Comparison of ENCODE assay signal across 16 cellular contexts in the genomic region with DNA sequence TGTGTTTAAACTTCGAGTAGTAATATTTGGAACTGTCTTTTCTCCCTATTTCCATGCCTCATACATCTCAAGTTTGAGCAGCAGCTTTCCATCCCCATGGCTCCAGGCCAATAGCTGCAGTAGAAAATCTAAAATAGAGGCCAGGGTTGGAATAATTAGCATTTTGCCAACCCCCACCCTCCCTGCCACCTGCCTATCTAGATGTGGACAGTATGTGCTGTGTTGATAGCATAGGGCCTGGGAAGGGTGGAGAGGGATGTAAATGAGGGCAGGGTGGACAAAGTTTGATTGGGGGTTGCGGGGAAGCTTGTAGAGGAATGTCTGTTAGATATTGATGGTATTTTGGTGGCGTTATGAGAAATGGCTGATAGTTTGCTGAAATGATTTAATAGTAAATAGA. TPM values are rescaled to one million over a fixed set of nuclear protein-coding genes. Genes with fewer than 3 reads are reported as not detected.
DNase-seq lines count a peak whose midpoint lies in the region; ATAC-seq and TF ChIP-seq lines count a peak whose summit lies in the region.
"Had no signal": no experiment of that assay in that cellular context is flagged by ENCODE, and none has a peak within 500 bp of the region (broad histone marks: within the 10 kb centered on the region; RNA-seq: fewer than 3 reads in every experiment).

No MANE protein-coding gene starts in this region.

- H3K27ac Mint-ChIP-seq in type B pancreatic cell, result peak overlapping the region; percentile 17
- H3K27ac Mint-ChIP-seq in endothelial cell (ENCODE audit: unreplicated experiment), result no peak overlapping the region
- H3K27ac Mint-ChIP-seq: IgD-negative memory B cell had no signal

- intact Hi-C loops in right cardiac atrium (cut with DNase I), result no loop called here

- no peak overlapping the region for H3K9ac ChIP-seq in fibroblast of lung (ENCODE audit: insufficient read depth, low read length)

- H3K36me3 Mint-ChIP-seq in type B pancreatic cell (peaks cover 37% of the 10 kb centered on the region), endothelial cell (ENCODE audit: low read depth, unreplicated experiment) (peaks cover 9% of the 10 kb centered on the region)

- H3K4me3 Mint-ChIP-seq in type B pancreatic cell (peak overlapping the region; percentile 27), endothelial cell (ENCODE audit: unreplicated experiment) (no peak overlapping the region)

- 46% methylated on average over 3 of the region's 3 CpGs for WGBS in right cardiac atrium

- H3K4me1 ChIP-seq in cardiac muscle cell (ENCODE audit: low read depth) (peaks cover 21% of the 10 kb centered on the region), right cardiac atrium (ENCODE audit: control insufficient read depth, insufficient read depth, low read length) (peaks cover 16% of the 10 kb centered on the region), fibroblast of lung (ENCODE audit: control insufficient read depth, extremely low read depth, insufficient read depth, low read length) (peaks cover 11% of the 10 kb centered on the region)

- H3K27me3 Mint-ChIP-seq in type B pancreatic cell (no peaks in the 10 kb centered on the region), endothelial cell (ENCODE audit: unreplicated experiment) (peaks cover 2% of the 10 kb centered on the region)
- H3K27me3 Mint-ChIP-seq: IgD-negative memory B cell had no signal

- TF ChIP-seq CTCF in cardiac muscle cell (IDR thresholded peaks at IDR 0.05; ENCODE audit: low read depth, low read length), result no peak
- TF ChIP-seq CTCF in fibroblast of lung (conservative IDR thresholded peaks at IDR 0.05 in 1 of 2, IDR thresholded peaks at IDR 0.05 in 1 of 2; ENCODE audit: low read depth in 1 of 2, low read length in 2 of 2), result no peak
- no peak for TF ChIP-seq CTCF in type B pancreatic cell (conservative IDR thresholded peaks at IDR 0.05)
- no peak for TF ChIP-seq CTCF in endothelial cell (IDR thresholded peaks at IDR 0.05; ENCODE audit: unreplicated experiment)

- H3K9me3 ChIP-seq in cardiac muscle cell (ENCODE audit: low read depth) (no peaks in the 10 kb centered on the region), right cardiac atrium (ENCODE audit: control insufficient read depth, low read length) (no peaks in the 10 kb centered on the region), fibroblast of lung (ENCODE audit: control insufficient read depth, insufficient read depth, low read depth, low read length) (no peaks in the 10 kb centered on the region)

- no peak for ATAC-seq in right cardiac atrium
- ATAC-seq: Panc1 had no signal

- DNase-seq in cardiac muscle cell (ENCODE audit: low read depth in 1 of 2, low spot score in 1 of 2) (no peak), right cardiac atrium (no peak), OCI-M1 (lab: John Stamatoyannopoulos, UW) (peak; percentile 88), fibroblast of lung (ENCODE audit: low read depth in 2 of 2) (no peak), type B pancreatic cell (ENCODE audit: extremely low spot score, unreplicated experiment) (no peak), hepatic stellate cell (ENCODE audit: low spot score) (no peak), endothelial cell (ENCODE audit: low spot score) (no peak), NCI-H146 (lab: John Stamatoyannopoulos, UW) (no peak)
- DNase-seq: activated CD4-positive, alpha-beta T cell treated with anti-CD3 and anti-CD28 coated beads, Interleukin-2, amount 50 U/mL, for 4 hours; activated T-cell treated with anti-CD3 and anti-CD28 coated beads, Interleukin-2, amount 50 U/mL, for 48 hours; cerebellar nuclear complex; NCI-H2081 treated with DMSO at 0.1 percent for 48 hours; occipital lobe; stimulated activated CD4-positive, alpha-beta T cell treated with anti-CD3 and anti-CD28 coated beads, Interleukin-2, amount 100 ng/mL, for 48 hours had no signal

- H3K4me2 ChIP-seq in fibroblast of lung (ENCODE audit: extremely low read depth, insufficient read depth, low read length), result peak overlapping the region; percentile 28

- H2AFZ ChIP-seq in fibroblast of lung (ENCODE audit: low read length), result no peak overlapping the region

- H3K4me1 Mint-ChIP-seq in type B pancreatic cell (ENCODE audit: unreplicated experiment) (peaks cover 66% of the 10 kb centered on the region), endothelial cell (ENCODE audit: unreplicated experiment) (peaks cover 49% of the 10 kb centered on the region)

- H3K79me2 ChIP-seq in fibroblast of lung (ENCODE audit: control insufficient read depth, insufficient read depth, low read length), result peaks cover 99% of the 10 kb centered on the region

- no peaks in the 10 kb centered on the region for H3K36me3 ChIP-seq in cardiac muscle cell
- H3K36me3 ChIP-seq in fibroblast of lung (ENCODE audit: control insufficient read depth, insufficient read depth, low read length), result no peaks in the 10 kb centered on the region

- H4K20me1 ChIP-seq in fibroblast of lung (ENCODE audit: control insufficient read depth, extremely low read depth, insufficient read depth, low read length), result no peaks in the 10 kb centered on the region

- H3K27me3 ChIP-seq in cardiac muscle cell (no peaks in the 10 kb centered on the region), right cardiac atrium (ENCODE audit: control insufficient read depth, insufficient read depth) (no peaks in the 10 kb centered on the region), fibroblast of lung (ENCODE audit: control insufficient read depth, insufficient read depth, low read length) (no peaks in the 10 kb centered on the region)

- H3K4me3 ChIP-seq in cardiac muscle cell (no peak overlapping the region), right cardiac atrium (ENCODE audit: low read length) (no peak overlapping the region), fibroblast of lung (replicated peaks in 1 of 4; ENCODE audit: control extremely low read depth in 1 of 4, insufficient read depth in 1 of 4, low read depth in 3 of 4, low read length in 4 of 4) (peak overlapping the region in 1 of 4 experiments; percentile 100)

- peaks cover 5% of the 10 kb centered on the region for H3K9me3 Mint-ChIP-seq in type B pancreatic cell
- H3K9me3 Mint-ChIP-seq in endothelial cell (ENCODE audit: unreplicated experiment), result no peaks in the 10 kb centered on the region
- H3K9me3 Mint-ChIP-seq: IgD-negative memory B cell had no signal

- peak overlapping the region; percentile 4 for H3K27ac ChIP-seq in cardiac muscle cell
- H3K27ac ChIP-seq in right cardiac atrium (ENCODE audit: low read length), result no peak overlapping the region
- no peak overlapping the region for H3K27ac ChIP-seq in fibroblast of lung (ENCODE audit: insufficient read depth, low read length)

RNA-seq across cellular contexts. Expression of a gene that starts 5.6 kb away (rescaled TPM):
- 12.4 and 21.5 TPM in 2 replicates for total RNA-seq in cardiac muscle cell
- 21.5 and 21.7 TPM in 2 replicates for polyA plus RNA-seq in cardiac muscle cell
- 10 to 100 TPM; 24.6 to 30.7 (median 28.8) TPM for total RNA-seq in right cardiac atrium
- 16.7 TPM for polyA plus RNA-seq in right cardiac atrium
- 27.0 and 35.3 TPM in 2 replicates for total RNA-seq in fibroblast of lung
- polyA plus RNA-seq in fibroblast of lung, result 18.4 and 36.0 TPM in 2 replicates
- polyA plus RNA-seq in fibroblast of lung (2012), result 59.0 and 106 TPM in 2 replicates
- 7.2 and 9.9 TPM in 2 replicates for polyA minus RNA-seq in fibroblast of lung (ENCODE audit: low replicate concordance)
- total RNA-seq in type B pancreatic cell (ENCODE audit: low replicate concordance), result 72.5 and 84.6 TPM in 2 replicates
- 72.7 TPM for total RNA-seq in endothelial cell (ENCODE audit: unreplicated experiment)
